ENCODE assay signal across 8 cellular contexts in the genomic region with DNA sequence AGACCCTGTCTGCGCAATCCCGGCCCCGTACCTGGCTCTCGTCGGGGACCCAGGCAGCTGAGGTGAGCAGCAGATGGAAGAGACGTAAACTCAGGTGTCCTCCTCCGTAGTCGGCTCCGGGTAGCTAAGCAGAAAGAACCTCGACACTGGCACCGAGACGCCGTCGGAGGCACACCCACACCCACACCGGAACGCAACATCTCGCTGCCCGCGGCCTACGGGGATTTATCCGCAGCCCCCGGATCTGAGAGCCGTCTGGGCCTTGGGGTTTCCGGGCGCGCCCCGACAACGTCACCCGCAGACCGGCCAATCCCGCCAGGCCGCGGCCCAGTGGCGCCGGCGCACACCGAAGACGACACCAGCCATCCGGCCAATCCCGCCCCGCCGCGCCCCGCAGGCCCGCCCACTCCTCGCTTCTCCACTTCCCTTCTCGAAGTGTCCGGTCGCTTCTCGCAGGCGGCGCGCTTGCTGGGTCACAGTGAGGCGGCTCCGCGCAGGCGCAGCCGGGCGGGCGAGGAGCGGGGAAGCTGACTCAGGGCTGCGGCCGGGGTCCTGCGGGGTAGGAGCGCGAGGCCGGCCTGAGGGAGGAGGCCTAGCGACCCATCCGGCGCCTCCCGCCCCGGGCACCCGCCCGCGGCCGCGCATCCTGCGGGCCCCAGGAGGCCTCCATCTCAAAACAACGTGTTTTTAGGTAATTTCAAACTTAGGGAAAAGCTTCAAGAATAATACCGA. TPM values are rescaled to one million over a fixed set of nuclear protein-coding genes. Genes with fewer than 3 reads are reported as not detected.
DNase-seq lines count a peak whose midpoint lies in the region; ATAC-seq, FAIRE-seq and TF ChIP-seq lines count a peak whose summit lies in the region.

A gene with protein sequence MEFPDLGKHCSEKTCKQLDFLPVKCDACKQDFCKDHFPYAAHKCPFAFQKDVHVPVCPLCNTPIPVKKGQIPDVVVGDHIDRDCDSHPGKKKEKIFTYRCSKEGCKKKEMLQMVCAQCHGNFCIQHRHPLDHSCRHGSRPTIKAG (minus strand): TSS at position 264 of the 732 bp plus-strand sequence. CDS start 1,984 bp downstream, outside the sequence.

- H2AFZ ChIP-seq in IMR-90 (replicated peaks; ENCODE audit: low read length, poor library complexity) (peak within 1 kb of the TSS; percentile 96), OCI-LY7 (ENCODE audit: low read length) (0 out of 2 replicates have a peak within 1 kb of the TSS, but pooled peaks have one; percentile 30), endothelial cell of umbilical vein (ENCODE audit: low read depth, low read length) (peak within 1 kb of the TSS; percentile 10)

- H3K4me1 ChIP-seq in IMR-90 (ENCODE audit: control insufficient read depth, insufficient read depth, low read length) (peaks cover 10% of the 10 kb centered on the region), OCI-LY7 (ENCODE audit: insufficient read depth, low read length, poor library complexity, severe bottlenecking) (peaks cover 34% of the 10 kb centered on the region), endothelial cell of umbilical vein (ENCODE audit: control insufficient read depth, extremely low read depth, insufficient read depth, low read length) (peaks cover 30% of the 10 kb centered on the region)

- peak within 1 kb of the TSS; percentile 98 for H3K4ac ChIP-seq in IMR-90 (ENCODE audit: low read depth, low read length)

- peak within 1 kb of the TSS; percentile 100 for H2AK5ac ChIP-seq in IMR-90 (ENCODE audit: low read depth, low read length)

- BruUV-seq in IMR-90 (replicated peaks; lab: Mats Ljungman, UMichigan) (no TSS peak), OCI-LY7 (replicated peaks; lab: Mats Ljungman, UMichigan) (no TSS peak), endothelial cell of umbilical vein (replicated peaks; lab: Mats Ljungman, UMichigan) (no TSS peak)

- H3K18ac ChIP-seq in IMR-90 (ENCODE audit: low read depth, low read length), result peak within 1 kb of the TSS; percentile 26

- H3K9me3 ChIP-seq in IMR-90 (ENCODE audit: control insufficient read depth, insufficient read depth, low read length), result no peaks in the 10 kb centered on the region
- no peaks in the 10 kb centered on the region for H3K9me3 ChIP-seq in OCI-LY7 (ENCODE audit: low read length)
- no peaks in the 10 kb centered on the region for H3K9me3 ChIP-seq in endothelial cell of umbilical vein (replicated peaks; ENCODE audit: control insufficient read depth, insufficient read depth, low read length)

- H3K36me3 ChIP-seq in IMR-90 (ENCODE audit: control insufficient read depth, insufficient read depth, low read length), result peaks cover 27% of the 10 kb centered on the region
- peaks cover 30% of the 10 kb centered on the region; the same call in 1 of the 2 replicates for H3K36me3 ChIP-seq in OCI-LY7 (ENCODE audit: insufficient read depth, low read length)
- peaks cover 0 to 14% of the 10 kb centered on the region in 2 experiments for H3K36me3 ChIP-seq in endothelial cell of umbilical vein (ENCODE audit: control insufficient read depth in 2 of 2, extremely low read depth in 1 of 2, insufficient read depth in 2 of 2, low read length in 2 of 2)

- peaks cover 27 to 52% of the 10 kb centered on the region in 2 experiments for H3K79me1 ChIP-seq in IMR-90 (ENCODE audit: low read depth in 1 of 2, low read length in 2 of 2)

- H3K9ac ChIP-seq in IMR-90 (ENCODE audit: low read depth, low read length) (peak within 1 kb of the TSS; percentile 98), endothelial cell of umbilical vein (replicated peaks; ENCODE audit: extremely low read depth, insufficient read depth, low read length) (peak within 1 kb of the TSS; percentile 93)

- no peak for TF ChIP-seq RAD21 in IMR-90 (IDR thresholded peaks at IDR 0.05; ENCODE audit: low read length)

- peak within 1 kb of the TSS; percentile 80 for H2BK5ac ChIP-seq in IMR-90 (ENCODE audit: low read depth, low read length, poor library complexity, severe bottlenecking)

- FAIRE-seq in endothelial cell of umbilical vein (lab: Jason Lieb, UNC), result peak; percentile 98

- peak within 1 kb of the TSS; percentile 100 for H2AK9ac ChIP-seq in IMR-90 (replicated peaks; ENCODE audit: low read depth, low read length, poor library complexity)

- H3K27ac ChIP-seq in IMR-90 (ENCODE audit: insufficient read depth, low read length) (peak within 1 kb of the TSS; percentile 93), OCI-LY7 (ENCODE audit: low read depth, low read length, poor library complexity, severe bottlenecking) (peak within 1 kb of the TSS; percentile 45), endothelial cell of umbilical vein (ENCODE audit: insufficient read depth, low read depth, low read length) (peak within 1 kb of the TSS; percentile 79)

- in situ Hi-C loops in IMR-90 (cut with MboI; ENCODE audit: low sequenced_read_pairs), result no loop called here

- H3K56ac ChIP-seq in IMR-90 (ENCODE audit: extremely low read depth, insufficient read depth, low read length), result peak within 1 kb of the TSS; percentile 91

- peak within 1 kb of the TSS; percentile 97 for H4K5ac ChIP-seq in IMR-90 (ENCODE audit: low read depth, low read length)

- ATAC-seq in GM21528 (IDR thresholded peaks at IDR 0.05; ENCODE audit: low FRiP score, unreplicated experiment), result peak; percentile 89
- ATAC-seq in IMR-90 (ENCODE audit: low read depth), result peak; percentile 99

- peak within 1 kb of the TSS; percentile 98 for H4K91ac ChIP-seq in IMR-90 (ENCODE audit: insufficient read depth, low read depth, low read length)

- H2BK20ac ChIP-seq in IMR-90 (ENCODE audit: low read depth, low read length), result no peak within 1 kb of the TSS

- H3K9me1 ChIP-seq in IMR-90 (ENCODE audit: insufficient read depth, low read length), result peaks cover 9% of the 10 kb centered on the region; the same call in 1 of the 2 replicates
- H3K9me1 ChIP-seq in endothelial cell of umbilical vein (replicated peaks; ENCODE audit: control insufficient read depth, extremely low read depth, insufficient read depth, low read length), result no peaks in the 10 kb centered on the region

- TF ChIP-seq CTCF in IMR-90 (conservative IDR thresholded peaks at IDR 0.05; ENCODE audit: low read depth, low read length) (no peak), OCI-LY7 (conservative IDR thresholded peaks at IDR 0.05; ENCODE audit: low read length) (no peak), endothelial cell of umbilical vein (IDR thresholded peaks at IDR 0.05; ENCODE audit: extremely low read depth in 1 of 2, insufficient read depth in 1 of 2, low read depth in 1 of 2, low read length in 2 of 2) (no peak)

- H2BK120ac ChIP-seq in IMR-90 (ENCODE audit: low read depth, low read length), result peak within 1 kb of the TSS; percentile 73

- dilution Hi-C loops in IMR-90 (cut with HindIII; ENCODE audit: low sequenced_read_pairs, unreplicated experiment) (no loop called here), endothelial cell of umbilical vein (cut with MboI; ENCODE audit: extremely low pct_ligation_motif_present, low sequenced_read_pairs) (no loop called here)

- WGBS in IMR-90 (ENCODE audit: extremely low coverage in 2 of 2, insufficient read length in 1 of 2), 2 experiments, result 0% methylated on average over 25 of the region's 80 CpGs; no CpG with 5 or more reads in 1 of the 2 experiments

- CTCF ChIA-PET in IMR-90 (lab: Yijun Ruan, JAX), result interaction anchor here (0.7 to 1.7 kb wide), 2 partner anchors 23 to 363 kb away, joined by 4 to 5 read pairs; no protein-coding TSS in a partner anchor
- CTCF ChIA-PET in OCI-LY7 (lab: Charles Lee; ENCODE audit: unreplicated experiment), result no interaction called here
- CTCF ChIA-PET in endothelial cell of umbilical vein (lab: Charles Lee), result interaction anchor here (1.0 to 2.5 kb wide), 6 partner anchors 9 to 167 kb away, joined by 3 to 25 read pairs (median 5); a partner anchor contains a TSS

- peak within 1 kb of the TSS; percentile 97 for H3K4me2 ChIP-seq in IMR-90 (ENCODE audit: low read depth, low read length)
- peak within 1 kb of the TSS; percentile 94 for H3K4me2 ChIP-seq in OCI-LY7 (ENCODE audit: low read length)
- H3K4me2 ChIP-seq in endothelial cell of umbilical vein (ENCODE audit: insufficient read depth, low read length), result peak within 1 kb of the TSS; percentile 92

- TF ChIP-seq POLR2A in IMR-90 (IDR thresholded peaks at IDR 0.05; ENCODE audit: low read depth, low read length) (peak; percentile 90), endothelial cell of umbilical vein (IDR thresholded peaks at IDR 0.05; ENCODE audit: low read depth, low read length) (peak; percentile 90)

- intact Hi-C loops in IMR-90 (cut with micrococcal nuclease) (no loop called here), OCI-LY7 (cut with micrococcal nuclease; ENCODE audit: unreplicated experiment) (no loop called here), endothelial cell of umbilical vein (cut with micrococcal nuclease) (loop anchor here (1.0 to 5.0 kb wide), 4 partner anchors 10 to 73 kb away; a partner anchor contains a TSS)

- DNase-seq in DMS 273 treated with DMSO at 0.1 percent for 48 hours (lab: John Stamatoyannopoulos, UW) (peak; percentile 94), IMR-90 (peak; percentile 96), OCI-LY7 (ENCODE audit: low spot score) (peak; percentile 97), activated T-cell treated with anti-CD3 and anti-CD28 coated beads for 1 hour (ENCODE audit: low read depth) (peak; percentile 99), endothelial cell of umbilical vein (ENCODE audit: low read depth, low spot score) (peak; percentile 99), middle frontal gyrus (ENCODE audit: extremely low spot score, low spot score) (peak; percentile 92)
- peak; percentile 98 to 99 for DNase-seq in stimulated activated CD8-positive, alpha-beta memory T cell treated with anti-CD3 and anti-CD28 coated beads, Interleukin-2, amount 100 ng/mL, for 1 hour (ENCODE audit: low read depth in 2 of 2)

- peak within 1 kb of the TSS; percentile 55; the same call in 1 of the 3 replicates for H2BK15ac ChIP-seq in IMR-90 (ENCODE audit: low read depth, low read length)

- H4K20me1 ChIP-seq in IMR-90 (ENCODE audit: insufficient read depth, low read length) (peaks cover 7% of the 10 kb centered on the region), OCI-LY7 (ENCODE audit: insufficient read depth, low read length) (no peaks in the 10 kb centered on the region), endothelial cell of umbilical vein (replicated peaks; ENCODE audit: control insufficient read depth, extremely low read depth, insufficient read depth, low read length) (no peaks in the 10 kb centered on the region)

- no peaks in the 10 kb centered on the region for H3K9me2 ChIP-seq in OCI-LY7 (ENCODE audit: insufficient read depth, low read length)

- no peaks in the 10 kb centered on the region for H3K27me3 ChIP-seq in IMR-90 (ENCODE audit: control insufficient read depth, insufficient read depth, low read length)
- no peaks in the 10 kb centered on the region for H3K27me3 ChIP-seq in endothelial cell of umbilical vein (ENCODE audit: control insufficient read depth in 2 of 2, insufficient read depth in 2 of 2, low read length in 2 of 2)

- POLR2A ChIA-PET in IMR-90 (lab: Charles Lee; ENCODE audit: unreplicated experiment), result interaction anchor here (0.6 kb wide), 1 partner anchor 299 kb away, joined by 5 read pairs; a partner anchor contains a TSS
- POLR2A ChIA-PET in OCI-LY7 (lab: Charles Lee), result interaction anchor here (0.7 to 2.0 kb wide), 5 partner anchors 8 to 22 kb away, joined by 4 to 9 read pairs (median 7); a partner anchor contains a TSS
- POLR2A ChIA-PET in endothelial cell of umbilical vein (lab: Charles Lee), result interaction anchor here (0.8 to 1.2 kb wide), 3 partner anchors 8 to 22 kb away, joined by 3 read pairs; a partner anchor contains a TSS

- peak within 1 kb of the TSS; percentile 99 for H3K14ac ChIP-seq in IMR-90 (replicated peaks; ENCODE audit: low read depth, low read length)

- H3K79me2 ChIP-seq in OCI-LY7 (ENCODE audit: insufficient read depth, low read depth, low read length), result peaks cover 32% of the 10 kb centered on the region
- H3K79me2 ChIP-seq in endothelial cell of umbilical vein (ENCODE audit: control insufficient read depth, insufficient read depth, low read length), result peaks cover 39% of the 10 kb centered on the region

- H3K4me3 ChIP-seq in IMR-90 (ENCODE audit: insufficient read depth, low read depth, low read length), result peak within 1 kb of the TSS; percentile 92
- peak within 1 kb of the TSS; percentile 76 for H3K4me3 ChIP-seq in OCI-LY7 (ENCODE audit: low read depth, low read length, poor library complexity, severe bottlenecking)
- peak within 1 kb of the TSS; percentile 71 to 97 (median 77) for H3K4me3 ChIP-seq in endothelial cell of umbilical vein (replicated peaks in 1 of 3; ENCODE audit: insufficient read depth in 1 of 3, low read depth in 1 of 3, low read length in 3 of 3)

- H3K23ac ChIP-seq in IMR-90 (ENCODE audit: low read depth, low read length), result peak within 1 kb of the TSS; percentile 89

- H4K8ac ChIP-seq in IMR-90 (ENCODE audit: low read depth in 2 of 2, low read length in 2 of 2), result peak within 1 kb of the TSS; percentile 99

RNA-seq across cellular contexts. Expression of the gene that starts here (rescaled TPM):
- 9.4 and 11.8 TPM in 2 replicates for total RNA-seq in IMR-90 (2012; rRNA removed)
- 25.9 and 28.7 TPM in 2 replicates for polyA plus RNA-seq in IMR-90 (2012; rRNA removed)
- 15.0 and 19.7 TPM in 2 replicates for polyA plus RNA-seq in IMR-90 (2012; cell fraction: cytosol; rRNA removed)
- polyA plus RNA-seq in IMR-90 (2012; cell fraction: nucleus; rRNA removed; ENCODE audit: low replicate concordance), result 21.7 and 58.1 TPM in 2 replicates
- total RNA-seq in OCI-LY7 (2014; rRNA removed; shearing (Covaris generic)), result 20.2 and 22.9 TPM in 2 replicates
- 20.4 and 24.8 TPM in 2 replicates for total RNA-seq in OCI-LY7 (2022)
- total RNA-seq in endothelial cell of umbilical vein, result 20.6 and 31.8 TPM in 2 replicates
- polyA plus RNA-seq in endothelial cell of umbilical vein, result 37.6 and 40.6 TPM in 2 replicates
- 50.2 and 51.2 TPM in 2 replicates for polyA plus RNA-seq in endothelial cell of umbilical vein (2011; cell fraction: cytosol; rRNA removed)
- polyA plus RNA-seq in endothelial cell of umbilical vein (2011; cell fraction: nucleus; rRNA removed), result 53.1 and 54.8 TPM in 2 replicates
- 39.6 and 42.2 TPM in 2 replicates for polyA plus RNA-seq in endothelial cell of umbilical vein (2012)
- polyA minus RNA-seq in endothelial cell of umbilical vein, result 19.3 and 19.8 TPM in 2 replicates
- 12.5 TPM for polyA minus RNA-seq in endothelial cell of umbilical vein (2011; cell fraction: cytosol; rRNA and poly(A)+ RNA removed)
- 19.7 and 23.8 TPM in 2 replicates for polyA minus RNA-seq in endothelial cell of umbilical vein (2011; cell fraction: nucleus; rRNA and poly(A)+ RNA removed)

Comparison
In these comparisons a context has a peak if more than half of its experiments do, and no peak if none do; other contexts are left out.
1. Peak in every context shown above with its lines: DNase-seq, ATAC-seq, H3K4me3 ChIP-seq and H3K27ac ChIP-seq.
2. H2AFZ ChIP-seq: peak in every context shown above with its lines; median percentile 96 in IMR-90; 30 in OCI-LY7; 10 in endothelial cell of umbilical vein.